Comparison of ENCODE assay signal across 21 cellular contexts in the genomic region with DNA sequence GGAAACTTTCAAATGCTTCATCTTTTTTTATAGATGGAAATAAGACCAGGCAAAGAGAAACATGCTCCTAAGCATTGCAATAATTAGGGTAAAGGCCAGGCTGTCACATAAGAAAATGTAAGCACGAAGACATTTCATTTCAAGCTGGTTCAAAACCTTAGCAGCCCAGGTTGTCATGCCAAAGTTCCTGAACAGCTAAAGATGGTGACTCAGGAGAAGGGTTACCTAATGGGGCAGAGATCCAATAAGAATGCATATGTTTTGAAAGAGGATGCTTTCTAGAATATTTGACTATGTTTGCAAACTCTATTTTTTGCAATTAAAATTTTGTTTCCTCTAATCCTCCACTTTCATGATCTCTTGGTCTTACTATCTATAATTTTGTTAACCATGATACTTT.
"Had no signal": no experiment of that assay in that cellular context is flagged by ENCODE, and none has a peak within 500 bp of the region (broad histone marks: within the 10 kb centered on the region; RNA-seq: fewer than 3 reads in every experiment).

No MANE protein-coding gene starts in this region.

- H3K4me3 ChIP-seq: pancreas, psoas muscle, right lobe of liver, sigmoid colon, stomach, thoracic aorta, thyroid gland, tibial nerve, upper lobe of right lung, uterus had no signal

- ATAC-seq: naive thymus-derived CD8-positive, alpha-beta T cell; natural killer cell treated with Interleukin-12 subunit alpha and Interleukin-12 subunit beta and Interleukin-15 and Interleukin-18, amount 100 ng/mL, for 72 hours; pancreas; psoas muscle; right cardiac atrium; right lobe of liver; stimulated activated naive B cell treated with anti-CD40 and anti-IgM and Interleukin-4, amounts not matched to agents 10 μg/mL and 1 μg/mL and 100 μg/mL, for 72 hours; upper lobe of right lung had no signal

- DNase-seq: naive thymus-derived CD8-positive, alpha-beta T cell; nephron progenitor cell; nucleus accumbens; pancreas; psoas muscle; right cardiac atrium; right lobe of liver; sigmoid colon; small intestine; stimulated activated CD4-positive, alpha-beta T cell treated with anti-CD3 and anti-CD28 coated beads, Interleukin-2, amount 100 ng/mL, for 24 hours; stimulated activated CD4-positive, alpha-beta T cell treated with anti-CD3 and anti-CD28 coated beads, Interleukin-2, amount 100 ng/mL, for 48 hours; stimulated activated naive B cell treated with anti-CD40 and anti-IgM and Interleukin-4, amounts not matched to agents 10 μg/mL and 1 μg/mL and 100 μg/mL, for 72 hours; stimulated activated naive CD4-positive, alpha-beta T cell treated with Interleukin-2 at 50 U/mL for 16 hours; stomach; thyroid gland; upper lobe of right lung; uterus had no signal

- H3K36me3 ChIP-seq: neutrophil, pancreas, right lobe of liver, sigmoid colon, stomach, thoracic aorta, thyroid gland, tibial nerve, upper lobe of right lung, uterus had no signal

- H3K4me1 ChIP-seq: pancreas, psoas muscle, right lobe of liver, uterus had no signal

- H3K27ac ChIP-seq: neutrophil, pancreas, psoas muscle, right lobe of liver, sigmoid colon, stomach, thoracic aorta, thyroid gland, tibial nerve, upper lobe of right lung, uterus had no signal

- H3K27me3 ChIP-seq: neutrophil, pancreas, right lobe of liver, sigmoid colon, stomach, thyroid gland, tibial nerve, upper lobe of right lung, uterus had no signal

- H3K9me3 ChIP-seq: neutrophil, pancreas, psoas muscle, right lobe of liver, sigmoid colon, stomach, thoracic aorta, thyroid gland, tibial nerve, upper lobe of right lung, uterus had no signal
